In the genomic region with DNA sequence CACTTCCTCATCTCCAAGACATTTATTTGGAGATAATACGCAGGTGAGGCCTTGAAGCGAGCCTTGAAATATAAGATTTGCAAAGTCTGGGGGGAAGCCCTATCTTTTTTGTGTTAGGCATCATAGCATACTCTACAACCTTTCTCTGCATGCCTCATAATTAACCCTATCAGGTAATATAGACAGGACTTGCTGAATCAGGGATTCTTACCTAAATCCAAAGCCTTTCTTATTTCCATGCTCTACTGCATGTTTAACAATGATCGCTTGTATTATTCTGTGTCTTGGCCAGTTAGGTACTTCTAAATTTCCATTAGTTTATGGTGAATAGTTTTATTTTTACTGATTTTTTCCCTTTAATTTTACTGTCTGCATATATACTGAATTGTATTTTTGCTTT, we compare ENCODE assay signal across 37 cellular contexts. TPM values are rescaled to one million over a fixed set of nuclear protein-coding genes. Genes with fewer than 3 reads are reported as not detected.
"Had no signal": no experiment of that assay in that cellular context is flagged by ENCODE, and none has a peak within 500 bp of the region (broad histone marks: within the 10 kb centered on the region; RNA-seq: fewer than 3 reads in every experiment).

No MANE protein-coding gene starts in this region.

- H3K9me3 ChIP-seq: MG63 had no signal

- H3K27me3 ChIP-seq: MG63 had no signal

- H3K4me3 ChIP-seq: MG63 had no signal

- H3K36me3 ChIP-seq: MG63 had no signal

- DNase-seq: Karpas-422, Kasumi-1, MG63, MM.1S, NCI-H1048, NCI-H1092, NCI-H1092 treated with DMSO at 0.1 percent for 48 hours, NCI-H1105, NCI-H1105 treated with DMSO at 0.1 percent for 48 hours, NCI-H1417, NCI-H1417 treated with DMSO at 0.1 percent for 48 hours, NCI-H1436, NCI-H1436 treated with DMSO at 0.1 percent for 48 hours, NCI-H146, NCI-H1694, NCI-H1694 treated with DMSO at 0.1 percent for 48 hours, NCI-H187, NCI-H187 treated with DMSO at 0.1 percent for 48 hours, NCI-H1930, NCI-H2029, NCI-H2029 treated with DMSO at 0.1 percent for 48 hours, NCI-H2081, NCI-H2081 treated with DMSO at 0.1 percent for 48 hours, NCI-H2107, NCI-H2171, NCI-H2171 treated with DMSO at 0.1 percent for 48 hours, NCI-H2227 treated with DMSO at 0.1 percent for 48 hours, NCI-H226, NCI-H345, NCI-H446, NCI-H446 treated with DMSO at 0.1 percent for 48 hours, NCI-H510A, NCI-H510A treated with DMSO at 0.1 percent for 48 hours, NCI-H524 had no signal

RNA-seq across cellular contexts. Expression of a gene that starts 19.1 kb away (rescaled TPM):
- total RNA-seq: LHCN-M2, MCF 10A, NCI-H460 had no signal
